In genomic region chr17:55735784-55736405, GRCh38 we compare ENCODE assay signal across 9 cellular contexts. TPM values are rescaled to one million over a fixed set of nuclear protein-coding genes. Genes with fewer than 3 reads are reported as not detected.
A peak's percentile ranks its signal among the peaks of the same experiment; 100 is the strongest.
DNase-seq lines count a peak whose midpoint lies in the region; ATAC-seq, FAIRE-seq and TF ChIP-seq lines count a peak whose summit lies in the region.
"Had no signal": no experiment of that assay in that cellular context is flagged by ENCODE, and none has a peak within 500 bp of the region (broad histone marks: within the 10 kb centered on the region; RNA-seq: fewer than 3 reads in every experiment).

No MANE protein-coding gene starts in this region.

- ATAC-seq in HG03460 (IDR thresholded peaks at IDR 0.05; ENCODE audit: unreplicated experiment) (peak; percentile 60), SK-N-SH treated with all-trans-retinoic acid at 6 μM for 48 hours (peak; percentile 64)

- H3K27ac Mint-ChIP-seq in neural crest cell (ENCODE audit: unreplicated experiment): no peak overlapping the region

- no peak overlapping the region for H3K4me3 Mint-ChIP-seq in neural crest cell

- no peak for FAIRE-seq in D721Med (lab: Jason Lieb, UNC)

- peak; percentile 89 for TF ChIP-seq CTCF in D721Med (IDR thresholded peaks at IDR 0.05; ENCODE audit: insufficient read depth, missing control alignments)
- peak; percentile 73 for TF ChIP-seq CTCF in neural crest cell (conservative IDR thresholded peaks at IDR 0.05)

- DNase-seq in D721Med (ENCODE audit: insufficient read length, low spot score) (no peak), dermis microvascular lymphatic vessel endothelial cell (ENCODE audit: low read depth in 2 of 2) (peak; percentile 40 to 64), neural crest cell (ENCODE audit: low read depth, low spot score) (peak; percentile 41), NCI-H1105 (lab: John Stamatoyannopoulos, UW) (no peak), hypothalamus (lab: John Stamatoyannopoulos, UW) (no peak), C1 segment of cervical spinal cord (lab: John Stamatoyannopoulos, UW) (no peak)

- no peaks in the 10 kb centered on the region for H3K36me3 Mint-ChIP-seq in neural crest cell (ENCODE audit: low read depth)

- H3K4me1 Mint-ChIP-seq in neural crest cell: peaks cover 50% of the 10 kb centered on the region

- no peaks in the 10 kb centered on the region for H3K9me3 Mint-ChIP-seq in neural crest cell

- H3K27me3 Mint-ChIP-seq in neural crest cell (ENCODE audit: low read depth): no peaks in the 10 kb centered on the region

TF ChIP-seq in SK-N-SH treated with all-trans-retinoic acid at 6 μM for 48 hours, 23 proteins besides CTCF, POLR2A, EP300 and RAD21:
- TF ChIP-seq RARB (CRISPR knock-in tag; IDR thresholded peaks at IDR 0.05): no peak
- TF ChIP-seq ARNTL (CRISPR knock-in tag; IDR thresholded peaks at IDR 0.05; ENCODE audit: borderline replicate concordance, low read depth): no peak
- TF ChIP-seq TSHZ2 (CRISPR knock-in tag; IDR thresholded peaks at IDR 0.05): no peak
- no peak for TF ChIP-seq SNAI2 (CRISPR knock-in tag; IDR thresholded peaks at IDR 0.05)
- TF ChIP-seq TOX (CRISPR knock-in tag; IDR thresholded peaks at IDR 0.05; ENCODE audit: borderline replicate concordance): no peak
- no peak for TF ChIP-seq ZC3H10 (CRISPR knock-in tag; IDR thresholded peaks at IDR 0.05)
- no peak for TF ChIP-seq ZNF565 (CRISPR knock-in tag; conservative IDR thresholded peaks at IDR 0.05; ENCODE audit: low read depth)
- TF ChIP-seq, protein P1, sequence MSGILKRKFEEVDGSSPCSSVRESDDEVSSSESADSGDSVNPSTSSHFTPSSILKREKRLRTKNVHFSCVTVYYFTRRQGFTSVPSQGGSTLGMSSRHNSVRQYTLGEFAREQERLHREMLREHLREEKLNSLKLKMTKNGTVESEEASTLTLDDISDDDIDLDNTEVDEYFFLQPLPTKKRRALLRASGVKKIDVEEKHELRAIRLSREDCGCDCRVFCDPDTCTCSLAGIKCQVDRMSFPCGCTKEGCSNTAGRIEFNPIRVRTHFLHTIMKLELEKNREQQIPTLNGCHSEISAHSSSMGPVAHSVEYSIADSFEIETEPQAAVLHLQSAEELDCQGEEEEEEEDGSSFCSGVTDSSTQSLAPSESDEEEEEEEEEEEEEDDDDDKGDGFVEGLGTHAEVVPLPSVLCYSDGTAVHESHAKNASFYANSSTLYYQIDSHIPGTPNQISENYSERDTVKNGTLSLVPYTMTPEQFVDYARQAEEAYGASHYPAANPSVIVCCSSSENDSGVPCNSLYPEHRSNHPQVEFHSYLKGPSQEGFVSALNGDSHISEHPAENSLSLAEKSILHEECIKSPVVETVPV (CRISPR knock-in tag; IDR thresholded peaks at IDR 0.05): no peak
- TF ChIP-seq PPARA (CRISPR knock-in tag; IDR thresholded peaks at IDR 0.05; ENCODE audit: borderline replicate concordance): no peak
- TF ChIP-seq ISL1 (CRISPR knock-in tag; IDR thresholded peaks at IDR 0.05): no peak
- TF ChIP-seq TCF4 (CRISPR knock-in tag; IDR thresholded peaks at IDR 0.05; ENCODE audit: borderline replicate concordance): no peak
- TF ChIP-seq PATZ1 (CRISPR knock-in tag; IDR thresholded peaks at IDR 0.05; ENCODE audit: borderline replicate concordance): no peak
- no peak for TF ChIP-seq ESRRG (CRISPR knock-in tag; IDR thresholded peaks at IDR 0.05)
TF ChIP-seq in SK-N-SH treated with all-trans-retinoic acid at 6 μM for 48 hours: peak in this region for 0.

RNA-seq across cellular contexts. Expression of gene TMEM100, which starts 13.2 kb away (rescaled TPM):
- total RNA-seq in dermis microvascular lymphatic vessel endothelial cell (3.1 and 5.6 TPM in 2 replicates), neural crest cell (0.23 and 0.54 TPM in 2 replicates)
- total RNA-seq: T-helper 1 cell treated with Interleukin-12 subunit alpha and Interleukin-12 subunit beta and Interleukin-4 antibody, amounts not matched to agents 30 ng/mL and 1 ng/mL, for 36 hours had no signal

RNA-seq across cellular contexts. Expression of gene PCTP, which starts 15.0 kb away (rescaled TPM):
- total RNA-seq in dermis microvascular lymphatic vessel endothelial cell (26.0 and 26.3 TPM in 2 replicates), neural crest cell (15.4 and 16.4 TPM in 2 replicates)

Comparison
In these comparisons a context has a peak if more than half of its experiments do, and no peak if none do; other contexts are left out.
1. DNase-seq: peak in dermis microvascular lymphatic vessel endothelial cell (2 of 2) and neural crest cell (single experiment); none in D721Med (single experiment), NCI-H1105 (single experiment), hypothalamus (0 of 51) and C1 segment of cervical spinal cord (0 of 14).